In genomic region chr16:78957328-78958100, GRCh38 we compare ENCODE assay signal across 12 cellular contexts.
DNase-seq lines count a peak whose midpoint lies in the region; ATAC-seq and TF ChIP-seq lines count a peak whose summit lies in the region.
"Had no signal": no experiment of that assay in that cellular context is flagged by ENCODE, and none has a peak within 500 bp of the region (broad histone marks: within the 10 kb centered on the region; RNA-seq: fewer than 3 reads in every experiment).

No MANE protein-coding gene starts in this region.

- H3K4me3 ChIP-seq in GM23338 (no peak overlapping the region), H7 (ENCODE audit: insufficient read depth, low read depth, low read length) (no peak overlapping the region)
- H3K4me3 ChIP-seq: BLaER1 treated with 17β-estradiol and CSF1 and Interleukin-3, amounts not matched to agents 10 nM and 100 nM; psoas muscle had no signal

- H4K20me1 ChIP-seq in GM23338 (replicated peaks; ENCODE audit: insufficient read depth), result no peaks in the 10 kb centered on the region
- H4K20me1 ChIP-seq: BLaER1 treated with 17β-estradiol and CSF1 and Interleukin-3, amounts not matched to agents 10 nM and 100 nM had no signal

- DNase-seq in GM23338 (ENCODE audit: low spot score) (no peak), RPMI8226 (peak; percentile 77), ecto neural progenitor cell (ENCODE audit: low spot score) (peak; percentile 74), anterior cingulate cortex (lab: John Stamatoyannopoulos, UW) (no peak), H7 (no peak)
- DNase-seq in stimulated activated CD4-positive, alpha-beta T cell treated with anti-CD3 and anti-CD28 coated beads, Interleukin-15, amount 100 ng/mL, for 24 hours, result peak; percentile 51
- DNase-seq: amniotic stem cell, psoas muscle had no signal

- peaks cover 17% of the 10 kb centered on the region for H3K9me2 ChIP-seq in GM23338 (ENCODE audit: insufficient read depth)

- no peaks in the 10 kb centered on the region; the same call in 2 of the 3 replicates for H3K4me1 Mint-ChIP-seq in GM23338

- H3K27ac ChIP-seq in GM23338 (ENCODE audit: low read depth), result no peak overlapping the region
- H3K27ac ChIP-seq: BLaER1 treated with 17β-estradiol and CSF1 and Interleukin-3, amounts not matched to agents 10 nM and 100 nM; psoas muscle had no signal

- H3K79me2 ChIP-seq in GM23338 (replicated peaks; ENCODE audit: insufficient read depth), result no peaks in the 10 kb centered on the region

- no peaks in the 10 kb centered on the region for H3F3A ChIP-seq in GM23338 (replicated peaks; ENCODE audit: low read depth)

- H3K4me3 Mint-ChIP-seq in GM23338, result no peak overlapping the region
- H3K4me3 Mint-ChIP-seq: dendritic cell treated with granulocyte-macrophage colony-stimulating factor and Interleukin-4, amounts not matched to agents 40 ng/mL and 50 ng/mL, for 4 days had no signal

- H3K36me3 Mint-ChIP-seq in GM23338 (ENCODE audit: low read depth), result no peaks in the 10 kb centered on the region

- H3K27me3 Mint-ChIP-seq in GM23338 (ENCODE audit: insufficient read depth, low read depth, poor library complexity), result no peaks in the 10 kb centered on the region
- H3K27me3 Mint-ChIP-seq: dendritic cell treated with granulocyte-macrophage colony-stimulating factor and Interleukin-4, amounts not matched to agents 40 ng/mL and 50 ng/mL, for 4 days had no signal

- no peak overlapping the region for H3K4me2 ChIP-seq in GM23338
- H3K4me2 ChIP-seq: BLaER1 treated with 17β-estradiol and CSF1 and Interleukin-3, amounts not matched to agents 10 nM and 100 nM had no signal

- ATAC-seq in GM23338 (no peak), HG03460 (IDR thresholded peaks at IDR 0.05; ENCODE audit: unreplicated experiment) (no peak), GM19395 (IDR thresholded peaks at IDR 0.05; ENCODE audit: unreplicated experiment) (no peak)

- TF ChIP-seq CTCF in GM23338 (conservative IDR thresholded peaks at IDR 0.05; ENCODE audit: low read depth in 2 of 2), result no peak

- H3K27me3 ChIP-seq in GM23338 (ENCODE audit: insufficient read depth) (no peaks in the 10 kb centered on the region), H7 (ENCODE audit: control insufficient read depth, insufficient read depth, low read length) (no peaks in the 10 kb centered on the region)
- H3K27me3 ChIP-seq: BLaER1 treated with 17β-estradiol and CSF1 and Interleukin-3, amounts not matched to agents 10 nM and 100 nM had no signal

- no peaks in the 10 kb centered on the region for H3K4me1 ChIP-seq in GM23338 (ENCODE audit: insufficient read depth)

- H3K36me3 ChIP-seq in GM23338 (ENCODE audit: insufficient read depth) (no peaks in the 10 kb centered on the region), H7 (replicated peaks; ENCODE audit: control insufficient read depth, insufficient read depth, low read length) (no peaks in the 10 kb centered on the region)
- H3K36me3 ChIP-seq: BLaER1 treated with 17β-estradiol and CSF1 and Interleukin-3, amounts not matched to agents 10 nM and 100 nM had no signal

- H3K9me3 Mint-ChIP-seq in GM23338, result no peaks in the 10 kb centered on the region; the same call in 2 of the 3 replicates
- H3K9me3 Mint-ChIP-seq: dendritic cell treated with granulocyte-macrophage colony-stimulating factor and Interleukin-4, amounts not matched to agents 40 ng/mL and 50 ng/mL, for 4 days had no signal

- no peak overlapping the region for H3K27ac Mint-ChIP-seq in GM23338
- H3K27ac Mint-ChIP-seq: dendritic cell treated with granulocyte-macrophage colony-stimulating factor and Interleukin-4, amounts not matched to agents 40 ng/mL and 50 ng/mL, for 4 days had no signal

- 0 out of 2 replicates have a peak overlapping the region, but pooled peaks have one; percentile 16 for H2AFZ ChIP-seq in GM23338

TF ChIP-seq in GM23338, 12 proteins besides CTCF, POLR2A, EP300 and RAD21:
- TF ChIP-seq STAT1 (IDR thresholded peaks at IDR 0.05; ENCODE audit: unreplicated experiment), result no peak
- TF ChIP-seq ZNF331 (CRISPR knock-in tag; IDR thresholded peaks at IDR 0.05; ENCODE audit: low read depth), result no peak
- TF ChIP-seq EZH2phosphoT487 (IDR thresholded peaks at IDR 0.05; ENCODE audit: unreplicated experiment), result no peak
- TF ChIP-seq, protein P1, sequence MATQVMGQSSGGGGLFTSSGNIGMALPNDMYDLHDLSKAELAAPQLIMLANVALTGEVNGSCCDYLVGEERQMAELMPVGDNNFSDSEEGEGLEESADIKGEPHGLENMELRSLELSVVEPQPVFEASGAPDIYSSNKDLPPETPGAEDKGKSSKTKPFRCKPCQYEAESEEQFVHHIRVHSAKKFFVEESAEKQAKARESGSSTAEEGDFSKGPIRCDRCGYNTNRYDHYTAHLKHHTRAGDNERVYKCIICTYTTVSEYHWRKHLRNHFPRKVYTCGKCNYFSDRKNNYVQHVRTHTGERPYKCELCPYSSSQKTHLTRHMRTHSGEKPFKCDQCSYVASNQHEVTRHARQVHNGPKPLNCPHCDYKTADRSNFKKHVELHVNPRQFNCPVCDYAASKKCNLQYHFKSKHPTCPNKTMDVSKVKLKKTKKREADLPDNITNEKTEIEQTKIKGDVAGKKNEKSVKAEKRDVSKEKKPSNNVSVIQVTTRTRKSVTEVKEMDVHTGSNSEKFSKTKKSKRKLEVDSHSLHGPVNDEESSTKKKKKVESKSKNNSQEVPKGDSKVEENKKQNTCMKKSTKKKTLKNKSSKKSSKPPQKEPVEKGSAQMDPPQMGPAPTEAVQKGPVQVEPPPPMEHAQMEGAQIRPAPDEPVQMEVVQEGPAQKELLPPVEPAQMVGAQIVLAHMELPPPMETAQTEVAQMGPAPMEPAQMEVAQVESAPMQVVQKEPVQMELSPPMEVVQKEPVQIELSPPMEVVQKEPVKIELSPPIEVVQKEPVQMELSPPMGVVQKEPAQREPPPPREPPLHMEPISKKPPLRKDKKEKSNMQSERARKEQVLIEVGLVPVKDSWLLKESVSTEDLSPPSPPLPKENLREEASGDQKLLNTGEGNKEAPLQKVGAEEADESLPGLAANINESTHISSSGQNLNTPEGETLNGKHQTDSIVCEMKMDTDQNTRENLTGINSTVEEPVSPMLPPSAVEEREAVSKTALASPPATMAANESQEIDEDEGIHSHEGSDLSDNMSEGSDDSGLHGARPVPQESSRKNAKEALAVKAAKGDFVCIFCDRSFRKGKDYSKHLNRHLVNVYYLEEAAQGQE (IDR thresholded peaks at IDR 0.05; ENCODE audit: unreplicated experiment), result no peak
- no peak for TF ChIP-seq CREB1 (CRISPR knock-in tag; IDR thresholded peaks at IDR 0.05; ENCODE audit: low read depth)
- no peak for TF ChIP-seq JUNB (IDR thresholded peaks at IDR 0.05; ENCODE audit: unreplicated experiment)
- TF ChIP-seq POLR2AphosphoS5 (IDR thresholded peaks at IDR 0.05; ENCODE audit: low read depth), result no peak
- TF ChIP-seq ZNF114 (CRISPR knock-in tag; IDR thresholded peaks at IDR 0.05), result no peak

Comparison
In these comparisons a context has a peak if more than half of its experiments do, and no peak if none do; other contexts are left out.
1. DNase-seq: peak in RPMI8226 (single experiment), ecto neural progenitor cell (single experiment) and stimulated activated CD4-positive, alpha-beta T cell treated with anti-CD3 and anti-CD28 coated beads, Interleukin-15, amount 100 ng/mL, for 24 hours (single experiment); none in GM23338 (single experiment), anterior cingulate cortex (0 of 58) and H7 (single experiment).